11 cellular contexts compared by ENCODE assay signal in genomic region chr10:63681965-63682704, GRCh38.
A peak's percentile ranks its signal among the peaks of the same experiment; 100 is the strongest.
DNase-seq lines count a peak whose midpoint lies in the region; TF ChIP-seq lines count a peak whose summit lies in the region.
"Had no signal": no experiment of that assay in that cellular context is flagged by ENCODE, and none has a peak within 500 bp of the region (broad histone marks: within the 10 kb centered on the region; RNA-seq: fewer than 3 reads in every experiment).

No MANE protein-coding gene starts in this region.

- no peaks in the 10 kb centered on the region for H3K4me1 ChIP-seq in effector memory CD4-positive, alpha-beta T cell (ENCODE audit: control insufficient read depth, insufficient read depth, low read length, poor library complexity, severe bottlenecking)
- H3K4me1 ChIP-seq in H9 (ENCODE audit: insufficient read depth, low read length) (peaks cover 3% of the 10 kb centered on the region; the same call in 1 of the 2 replicates), SJCRH30 (no peaks in the 10 kb centered on the region)

- H4K91ac ChIP-seq in H9 (ENCODE audit: insufficient read length, low read depth, low read length): no peak overlapping the region

- H3K14ac ChIP-seq in H9 (ENCODE audit: insufficient read depth, low read length): no peak overlapping the region

- no peak overlapping the region for H3K4ac ChIP-seq in H9 (ENCODE audit: low read depth, low read length)

- H3K4me1 Mint-ChIP-seq in H9: peaks cover 17 to 19% of the 10 kb centered on the region in 2 experiments
- H3K4me1 Mint-ChIP-seq: neural crest cell had no signal

- H2BK120ac ChIP-seq in H9 (ENCODE audit: low read depth, low read length, poor library complexity, severe bottlenecking): no peak overlapping the region

- H3K23ac ChIP-seq in H9 (ENCODE audit: insufficient read length, low read depth, low read length): no peak overlapping the region

- H3K4me2 ChIP-seq in H9 (ENCODE audit: insufficient read depth, insufficient read length, low read length): no peak overlapping the region

- no peaks in the 10 kb centered on the region for H3K79me2 ChIP-seq in H9 (ENCODE audit: insufficient read depth, low read length)

- H3K9ac ChIP-seq in H9 (ENCODE audit: extremely low read depth, insufficient read length, low read length): no peak overlapping the region

- no peak overlapping the region for H2BK12ac ChIP-seq in H9 (ENCODE audit: insufficient read length, low read depth, low read length)

- no peaks in the 10 kb centered on the region for H4K20me1 ChIP-seq in H9 (ENCODE audit: control insufficient read depth, insufficient read depth, insufficient read length)

- no peaks in the 10 kb centered on the region for H3K36me3 Mint-ChIP-seq in H9 (ENCODE audit: insufficient read depth in 1 of 3, low read depth in 3 of 3)

- H3K56ac ChIP-seq in H9 (ENCODE audit: insufficient read length, low read depth, low read length): no peak overlapping the region

- no peak overlapping the region for H2AFZ ChIP-seq in H9 (ENCODE audit: low read length)

- no peaks in the 10 kb centered on the region; a peak in 1 of 5 replicates for H3K9me3 Mint-ChIP-seq in H9
- H3K9me3 Mint-ChIP-seq: neural crest cell had no signal

- H3K79me1 ChIP-seq in H9 (ENCODE audit: insufficient read depth, low read depth, low read length, poor library complexity, severe bottlenecking): no peaks in the 10 kb centered on the region

- H2AK5ac ChIP-seq in H9 (ENCODE audit: insufficient read length, low read length): no peak overlapping the region

- no peak overlapping the region for H3K4me3 Mint-ChIP-seq in H9
- H3K4me3 Mint-ChIP-seq: neural crest cell had no signal

- no peaks in the 10 kb centered on the region for H3K23me2 ChIP-seq in H9 (ENCODE audit: insufficient read length, low read depth, low read length, poor library complexity, severe bottlenecking)

- no peak overlapping the region for H3K4me3 ChIP-seq in GM12865 (ENCODE audit: low read depth, low read length)
- H3K4me3 ChIP-seq in fibroblast of villous mesenchyme (ENCODE audit: low read depth, low read length): no peak overlapping the region
- no peak overlapping the region for H3K4me3 ChIP-seq in effector memory CD4-positive, alpha-beta T cell (ENCODE audit: insufficient read depth, low read depth, low read length, poor library complexity, severe bottlenecking)
- H3K4me3 ChIP-seq in SJCRH30: no peak overlapping the region

- H3K18ac ChIP-seq in H9 (ENCODE audit: insufficient read length, low read depth, low read length): no peak overlapping the region

- H3K27ac Mint-ChIP-seq in H9: no peak overlapping the region; a peak in 1 of 7 replicates

- H3K36me3 ChIP-seq in effector memory CD4-positive, alpha-beta T cell (ENCODE audit: control insufficient read depth, insufficient read depth, low read length): no peaks in the 10 kb centered on the region
- no peaks in the 10 kb centered on the region for H3K36me3 ChIP-seq in SJCRH30

- no peak overlapping the region for H3T11ph ChIP-seq in H9 (ENCODE audit: low read length)

- no peak overlapping the region for H2BK15ac ChIP-seq in H9 (ENCODE audit: low read depth, low read length)

- H3K27me3 ChIP-seq in effector memory CD4-positive, alpha-beta T cell (replicated peaks; ENCODE audit: control insufficient read depth, insufficient read depth, low read length, poor library complexity, severe bottlenecking): no peaks in the 10 kb centered on the region
- no peaks in the 10 kb centered on the region for H3K27me3 ChIP-seq in H9 (ENCODE audit: insufficient read depth, low read length)
- no peaks in the 10 kb centered on the region for H3K27me3 ChIP-seq in SJCRH30

- no peaks in the 10 kb centered on the region for H3K9me3 ChIP-seq in effector memory CD4-positive, alpha-beta T cell (ENCODE audit: control insufficient read depth, low read length)
- H3K9me3 ChIP-seq in H9 (ENCODE audit: control insufficient read depth, low read depth, low read length) (no peaks in the 10 kb centered on the region), SJCRH30 (replicated peaks) (no peaks in the 10 kb centered on the region)

- H3K27me3 Mint-ChIP-seq in H9 (ENCODE audit: low read depth): no peaks in the 10 kb centered on the region; the same call in 1 of the 2 replicates

- H4K8ac ChIP-seq in H9 (replicated peaks; ENCODE audit: insufficient read length, low read depth, low read length): no peak overlapping the region

- H2BK20ac ChIP-seq in H9 (ENCODE audit: low read depth, low read length, poor library complexity, severe bottlenecking): no peak overlapping the region

- no peak overlapping the region for H4K5ac ChIP-seq in H9 (ENCODE audit: insufficient read length, low read depth, low read length)

- peak; percentile 28 for DNase-seq in GM12865 (ENCODE audit: low read depth)
- peak; percentile 97 for DNase-seq in RPMI7951 (ENCODE audit: low read depth)
- DNase-seq in fibroblast of villous mesenchyme (ENCODE audit: low read depth): peak; percentile 99
- DNase-seq in renal cortical epithelial cell (ENCODE audit: low read depth): peak; percentile 51
- DNase-seq in effector memory CD4-positive, alpha-beta T cell: no peak
- no peak for DNase-seq in H9
- DNase-seq in SJCRH30: no peak
- no peak for DNase-seq in effector CD8-positive, alpha-beta T cell (lab: John Stamatoyannopoulos, UW)
- DNase-seq: H7, RPMI8226 had no signal

- H2BK5ac ChIP-seq in H9 (ENCODE audit: insufficient read length, low read length): no peak overlapping the region

- TF ChIP-seq CTCF in GM12865 (IDR thresholded peaks at IDR 0.05; ENCODE audit: insufficient read depth, low read depth, low read length, missing control alignments) (no peak), fibroblast of villous mesenchyme (IDR thresholded peaks at IDR 0.05; ENCODE audit: insufficient read depth, low read depth, low read length) (no peak), H9 (conservative IDR thresholded peaks at IDR 0.05) (no peak)

- WGBS in H9 (ENCODE audit: extremely low coverage, insufficient read length, low lambda C conversion rate): no CpG with 5 or more reads among the region's 4 CpGs

- H3K27ac ChIP-seq in effector memory CD4-positive, alpha-beta T cell (ENCODE audit: insufficient read depth, low read length, poor library complexity, severe bottlenecking): no peak overlapping the region
- H3K27ac ChIP-seq in H9 (ENCODE audit: insufficient read length, low read depth, low read length) (no peak overlapping the region), SJCRH30 (no peak overlapping the region)

Comparison
In these comparisons a context has a peak if more than half of its experiments do, and no peak if none do; other contexts are left out.
1. DNase-seq: peak in GM12865 (single experiment), RPMI7951 (single experiment), fibroblast of villous mesenchyme (single experiment) and renal cortical epithelial cell (single experiment); none in effector memory CD4-positive, alpha-beta T cell (0 of 3), H9 (single experiment), SJCRH30 (0 of 2) and effector CD8-positive, alpha-beta T cell (single experiment).